Comparison of ENCODE assay signal across 13 cellular contexts in genomic region chr10:103793920-103794883, GRCh38.
DNase-seq lines count a peak whose midpoint lies in the region; ATAC-seq and TF ChIP-seq lines count a peak whose summit lies in the region.
"Had no signal": no experiment of that assay in that cellular context is flagged by ENCODE, and none has a peak within 500 bp of the region (broad histone marks: within the 10 kb centered on the region; RNA-seq: fewer than 3 reads in every experiment).

No MANE protein-coding gene starts in this region.

- H3K79me2 ChIP-seq in mammary epithelial cell (ENCODE audit: insufficient read depth, low read length): peaks cover 91% of the 10 kb centered on the region

- DNase-seq in MCF 10A (ENCODE audit: unreplicated experiment) (no peak), mammary epithelial cell (no peak), SHP77 (lab: John Stamatoyannopoulos, UW) (peak; percentile 94 to 96), upper lobe of right lung (peak; percentile 83), T-helper 17 cell (no peak)
- DNase-seq: amniotic stem cell; effector memory CD4-positive, alpha-beta T cell; midbrain; T1000 had no signal

- TF ChIP-seq CTCF in MCF 10A (IDR thresholded peaks at IDR 0.05; ENCODE audit: unreplicated experiment): no peak
- TF ChIP-seq CTCF in mammary epithelial cell (conservative IDR thresholded peaks at IDR 0.05 in 1 of 2, IDR thresholded peaks at IDR 0.05 in 1 of 2; ENCODE audit: extremely low read depth in 1 of 2, insufficient read depth in 1 of 2, low read depth in 1 of 2, low read length in 2 of 2): no peak
- TF ChIP-seq CTCF in liver (IDR thresholded peaks at IDR 0.05; ENCODE audit: low read depth, low read length, missing input control): no peak
- no peak for TF ChIP-seq CTCF in upper lobe of right lung (IDR thresholded peaks at IDR 0.05)

- in situ Hi-C loops in mammary epithelial cell (cut with MboI; ENCODE audit: low sequenced_read_pairs in 2 of 2): loop anchor here in 1 of 2 donors (5.0 kb wide), 1 partner anchor 58 kb away; no protein-coding TSS in a partner anchor

- H3K27me3 Mint-ChIP-seq in MCF 10A (ENCODE audit: insufficient read depth, unreplicated experiment): no peaks in the 10 kb centered on the region
- peaks cover 6% of the 10 kb centered on the region for H3K27me3 Mint-ChIP-seq in T-helper 17 cell

- H3K4me3 Mint-ChIP-seq in MCF 10A (ENCODE audit: unreplicated experiment) (no peak overlapping the region), T-helper 17 cell (no peak overlapping the region)

- H3K4me1 ChIP-seq in mammary epithelial cell (ENCODE audit: insufficient read depth, low read length) (peaks cover 52% of the 10 kb centered on the region), liver (ENCODE audit: control insufficient read depth in 4 of 4, insufficient read depth in 4 of 4, low read length in 3 of 4) (peaks cover 7 to 37% (median 30%) of the 10 kb centered on the region in 4 donors), upper lobe of right lung (peaks cover 33% of the 10 kb centered on the region)

- H2AFZ ChIP-seq in mammary epithelial cell (ENCODE audit: low read depth, low read length): no peak overlapping the region

- POLR2A ChIA-PET in MCF 10A (lab: Yijun Ruan, JAX): no interaction called here

- H3K9me3 Mint-ChIP-seq in MCF 10A (ENCODE audit: unreplicated experiment): no peaks in the 10 kb centered on the region

- H4K20me1 ChIP-seq in mammary epithelial cell (ENCODE audit: insufficient read depth, low read length): no peaks in the 10 kb centered on the region

- CTCF ChIA-PET in MCF 10A (lab: Yijun Ruan, JAX): interaction anchor here (0.6 to 0.9 kb wide), 2 partner anchors 31 to 82 kb away, joined by 3 to 5 read pairs; no protein-coding TSS in a partner anchor
- CTCF ChIA-PET in mammary epithelial cell (lab: Charles Lee; ENCODE audit: low non-redundant PET): no interaction called here

- H3K27me3 ChIP-seq in mammary epithelial cell (ENCODE audit: insufficient read depth, low read length): no peaks in the 10 kb centered on the region
- H3K27me3 ChIP-seq in liver (ENCODE audit: control insufficient read depth in 4 of 4, insufficient read depth in 4 of 4, low read length in 3 of 4): no peaks in the 10 kb centered on the region
- no peaks in the 10 kb centered on the region for H3K27me3 ChIP-seq in upper lobe of right lung

- H3K27ac Mint-ChIP-seq in MCF 10A (ENCODE audit: low read depth, unreplicated experiment) (peak overlapping the region; percentile 50), T-helper 17 cell (no peak overlapping the region)

- ATAC-seq in upper lobe of right lung: peak; percentile 91
- ATAC-seq in GM19023 (IDR thresholded peaks at IDR 0.05; ENCODE audit: unreplicated experiment): no peak
- ATAC-seq in T-helper 17 cell: no peak
- ATAC-seq in GM21717 (IDR thresholded peaks at IDR 0.05; ENCODE audit: unreplicated experiment): no peak

- TF ChIP-seq RAD21 in liver (IDR thresholded peaks at IDR 0.05): peak; percentile 51 to 70

- H3K36me3 ChIP-seq in mammary epithelial cell (ENCODE audit: insufficient read depth, low read length) (peaks cover 37% of the 10 kb centered on the region), liver (ENCODE audit: control insufficient read depth in 4 of 4, insufficient read depth in 3 of 4, low read depth in 1 of 4, low read length in 3 of 4) (no peaks in the 10 kb centered on the region), upper lobe of right lung (no peaks in the 10 kb centered on the region)
- H3K36me3 ChIP-seq: thoracic aorta had no signal

- BruUV-seq in MCF 10A (replicated peaks; lab: Mats Ljungman, UMichigan) (no TSS peak), mammary epithelial cell (replicated peaks; lab: Mats Ljungman, UMichigan) (no TSS peak)

- intact Hi-C loops in MCF 10A (cut with micrococcal nuclease) (no loop called here), mammary epithelial cell (cut with micrococcal nuclease) (no loop called here), upper lobe of right lung (cut with DNase I) (no loop called here)

- H3K27ac ChIP-seq in mammary epithelial cell (ENCODE audit: insufficient read depth, low read depth, low read length) (no peak overlapping the region), liver (ENCODE audit: low read depth in 1 of 2, low read length in 2 of 2) (peak overlapping the region; percentile 64 to 65), upper lobe of right lung (peak overlapping the region; percentile 72)
- H3K27ac ChIP-seq: thoracic aorta had no signal

- H3K4me1 Mint-ChIP-seq in MCF 10A (ENCODE audit: insufficient read depth, unreplicated experiment) (peaks cover 7% of the 10 kb centered on the region), T-helper 17 cell (peaks cover 7% of the 10 kb centered on the region)

- H3K36me3 Mint-ChIP-seq in MCF 10A (ENCODE audit: insufficient read depth, unreplicated experiment): peaks cover 18% of the 10 kb centered on the region
- H3K36me3 Mint-ChIP-seq in T-helper 17 cell (ENCODE audit: low read depth): no peaks in the 10 kb centered on the region

- no peak overlapping the region for H3K4me3 ChIP-seq in mammary epithelial cell (replicated peaks in 1 of 3; ENCODE audit: insufficient read depth in 1 of 3, low read depth in 2 of 3, low read length in 3 of 3)
- H3K4me3 ChIP-seq in liver (ENCODE audit: low read depth in 1 of 3, low read length in 3 of 3): no peak overlapping the region
- H3K4me3 ChIP-seq in upper lobe of right lung: no peak overlapping the region
- H3K4me3 ChIP-seq: thoracic aorta had no signal

- dilution Hi-C loops in mammary epithelial cell (cut with HindIII; ENCODE audit: low sequenced_read_pairs): loop anchor here (5.0 kb wide), 2 partner anchors 78 to 87 kb away; no protein-coding TSS in a partner anchor

- WGBS in mammary epithelial cell (ENCODE audit: low coverage, missing lambda C conversion rate): 98% methylated on average over 10 of the region's 13 CpGs
- WGBS in liver: 36% methylated on average over 13 of the region's 13 CpGs

- H3K4me2 ChIP-seq in mammary epithelial cell (ENCODE audit: insufficient read depth, low read depth, low read length): no peak overlapping the region

- H3K9me3 ChIP-seq in mammary epithelial cell (replicated peaks; ENCODE audit: insufficient read depth, low read length) (no peaks in the 10 kb centered on the region), liver (ENCODE audit: control insufficient read depth in 4 of 4, low read length in 3 of 4) (no peaks in the 10 kb centered on the region), upper lobe of right lung (no peaks in the 10 kb centered on the region), T-helper 17 cell (ENCODE audit: control insufficient read depth, low read length, poor library complexity, severe bottlenecking) (no peaks in the 10 kb centered on the region)
- H3K9me3 ChIP-seq: thoracic aorta had no signal

- H3K9ac ChIP-seq in mammary epithelial cell (ENCODE audit: insufficient read depth, low read length) (no peak overlapping the region), liver (ENCODE audit: low read depth in 1 of 2, low read length in 2 of 2) (no peak overlapping the region)

TF ChIP-seq in liver, 16 proteins besides CTCF, POLR2A, EP300 and RAD21 (continues in another document):
- TF ChIP-seq FOXA2 (IDR thresholded peaks at IDR 0.05) (peak; percentile 94), EGR1 (IDR thresholded peaks at IDR 0.05; ENCODE audit: low read depth in 2 of 2) (peak in 1 of 2 donors; percentile 78), JUND (IDR thresholded peaks at IDR 0.05) (peak; percentile 74 to 89), SP1 (IDR thresholded peaks at IDR 0.05) (peak; percentile 93), NR2F2 (IDR thresholded peaks at IDR 0.05) (peak; percentile 71), GABPA (IDR thresholded peaks at IDR 0.05 in 1 of 2, conservative IDR thresholded peaks at IDR 0.05 in 1 of 2) (peak in 1 of 2 donors; percentile 73), HNF4G (IDR thresholded peaks at IDR 0.05) (peak; percentile 83), HNF4A (conservative IDR thresholded peaks at IDR 0.05) (peak; percentile 96 to 97), FOXA1 (IDR thresholded peaks at IDR 0.05) (peak; percentile 97), YY1 (IDR thresholded peaks at IDR 0.05) (peak; percentile 95), TAF1 (conservative IDR thresholded peaks at IDR 0.05) (no peak)
- TF ChIP-seq, protein P1, sequence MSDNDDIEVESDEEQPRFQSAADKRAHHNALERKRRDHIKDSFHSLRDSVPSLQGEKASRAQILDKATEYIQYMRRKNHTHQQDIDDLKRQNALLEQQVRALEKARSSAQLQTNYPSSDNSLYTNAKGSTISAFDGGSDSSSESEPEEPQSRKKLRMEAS (IDR thresholded peaks at IDR 0.05): peak; percentile 98
- TF ChIP-seq, protein P2, sequence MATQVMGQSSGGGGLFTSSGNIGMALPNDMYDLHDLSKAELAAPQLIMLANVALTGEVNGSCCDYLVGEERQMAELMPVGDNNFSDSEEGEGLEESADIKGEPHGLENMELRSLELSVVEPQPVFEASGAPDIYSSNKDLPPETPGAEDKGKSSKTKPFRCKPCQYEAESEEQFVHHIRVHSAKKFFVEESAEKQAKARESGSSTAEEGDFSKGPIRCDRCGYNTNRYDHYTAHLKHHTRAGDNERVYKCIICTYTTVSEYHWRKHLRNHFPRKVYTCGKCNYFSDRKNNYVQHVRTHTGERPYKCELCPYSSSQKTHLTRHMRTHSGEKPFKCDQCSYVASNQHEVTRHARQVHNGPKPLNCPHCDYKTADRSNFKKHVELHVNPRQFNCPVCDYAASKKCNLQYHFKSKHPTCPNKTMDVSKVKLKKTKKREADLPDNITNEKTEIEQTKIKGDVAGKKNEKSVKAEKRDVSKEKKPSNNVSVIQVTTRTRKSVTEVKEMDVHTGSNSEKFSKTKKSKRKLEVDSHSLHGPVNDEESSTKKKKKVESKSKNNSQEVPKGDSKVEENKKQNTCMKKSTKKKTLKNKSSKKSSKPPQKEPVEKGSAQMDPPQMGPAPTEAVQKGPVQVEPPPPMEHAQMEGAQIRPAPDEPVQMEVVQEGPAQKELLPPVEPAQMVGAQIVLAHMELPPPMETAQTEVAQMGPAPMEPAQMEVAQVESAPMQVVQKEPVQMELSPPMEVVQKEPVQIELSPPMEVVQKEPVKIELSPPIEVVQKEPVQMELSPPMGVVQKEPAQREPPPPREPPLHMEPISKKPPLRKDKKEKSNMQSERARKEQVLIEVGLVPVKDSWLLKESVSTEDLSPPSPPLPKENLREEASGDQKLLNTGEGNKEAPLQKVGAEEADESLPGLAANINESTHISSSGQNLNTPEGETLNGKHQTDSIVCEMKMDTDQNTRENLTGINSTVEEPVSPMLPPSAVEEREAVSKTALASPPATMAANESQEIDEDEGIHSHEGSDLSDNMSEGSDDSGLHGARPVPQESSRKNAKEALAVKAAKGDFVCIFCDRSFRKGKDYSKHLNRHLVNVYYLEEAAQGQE (IDR thresholded peaks at IDR 0.05): peak; percentile 66

Comparison
In these comparisons a context has a peak if more than half of its experiments do, and no peak if none do; other contexts are left out.
1. DNase-seq: peak in SHP77 (2 of 2) and upper lobe of right lung (single experiment); none in MCF 10A (single experiment), mammary epithelial cell (single experiment) and T-helper 17 cell (0 of 3).